ENCODE assay signal across 8 cellular contexts in the genomic region with DNA sequence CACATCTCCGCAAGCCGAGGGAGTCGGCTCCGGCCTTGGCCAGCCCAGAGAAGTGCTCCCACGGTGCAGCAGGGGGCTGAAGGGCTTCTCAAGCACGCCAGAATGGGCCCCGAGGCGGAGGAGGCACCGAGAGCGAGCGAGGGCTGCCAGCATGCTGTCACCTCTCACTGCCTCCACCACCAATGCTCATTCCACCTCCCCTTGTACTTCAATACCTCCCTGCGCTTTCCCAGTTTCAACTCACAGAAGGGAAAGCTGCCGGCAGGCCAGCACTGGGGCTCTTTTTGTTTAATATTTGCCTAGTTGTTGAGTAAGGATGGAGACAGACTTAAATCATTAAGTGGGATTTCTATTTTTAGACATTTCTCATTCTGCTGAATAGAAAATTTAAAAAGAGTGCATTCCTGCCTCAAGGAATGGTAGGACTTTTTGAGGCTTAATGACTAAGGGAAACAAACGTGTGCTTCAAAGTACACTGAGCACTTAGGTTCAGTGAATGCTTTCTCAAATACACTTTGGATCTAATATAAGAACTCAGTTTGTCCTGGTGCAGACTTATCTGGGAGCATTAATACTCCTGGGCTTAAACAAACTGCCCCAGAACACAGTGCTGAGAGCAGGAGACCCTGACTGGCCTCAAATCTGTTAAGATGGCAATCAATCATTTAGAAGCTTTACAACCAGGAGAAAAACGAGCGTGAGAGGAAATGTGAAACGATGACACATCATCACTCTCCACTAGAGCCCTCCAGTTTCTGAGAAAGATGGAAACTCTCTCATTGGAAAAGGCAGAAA.
DNase-seq lines count a peak whose midpoint lies in the region; ATAC-seq and TF ChIP-seq lines count a peak whose summit lies in the region.

No MANE protein-coding gene starts in this region.

- ATAC-seq in mucosa of descending colon = no peak

- DNase-seq in GM04503 (ENCODE audit: low read depth) = peak; percentile 55
- DNase-seq in RPMI7951 (ENCODE audit: low read depth) = peak; percentile 82
- DNase-seq in fibroblast of gingiva (ENCODE audit: low read depth) = peak; percentile 54
- peak; percentile 53 for DNase-seq in retinal pigment epithelial cell (ENCODE audit: low read depth)
- DNase-seq in stimulated activated CD4-positive, alpha-beta T cell treated with anti-CD3 and anti-CD28 coated beads, Interleukin-1b, Interleukin-23, amount 100 ng/mL, for 48 hours = no peak
- no peak for DNase-seq in activated effector memory CD4-positive, alpha-beta T cell treated with anti-CD3 and anti-CD28 coated beads, Interleukin-2, amount 50 U/mL, for 16 hours
- no peak for DNase-seq in NCI-H1105 treated with DMSO at 0.1 percent for 48 hours (lab: John Stamatoyannopoulos, UW)
- no peak for DNase-seq in mucosa of descending colon

- TF ChIP-seq CTCF in retinal pigment epithelial cell (conservative IDR thresholded peaks at IDR 0.05; ENCODE audit: low read depth, low read length) (no peak), mucosa of descending colon (IDR thresholded peaks at IDR 0.05) (no peak)

- H3K9me3 ChIP-seq in mucosa of descending colon = no peaks in the 10 kb centered on the region

- no peaks in the 10 kb centered on the region for H3K36me3 ChIP-seq in mucosa of descending colon (ENCODE audit: low read depth)

- H3K4me1 ChIP-seq in mucosa of descending colon (ENCODE audit: low read depth) = no peaks in the 10 kb centered on the region

- H3K4me3 ChIP-seq in retinal pigment epithelial cell (ENCODE audit: low read length) = no peak overlapping the region
- H3K4me3 ChIP-seq in mucosa of descending colon = no peak overlapping the region

- intact Hi-C loops in mucosa of descending colon (cut with DNase I, micrococcal nuclease) = no loop called here

Comparison
In these comparisons a context has a peak if more than half of its experiments do, and no peak if none do; other contexts are left out.
1. DNase-seq: peak in GM04503 (single experiment), RPMI7951 (single experiment), fibroblast of gingiva (single experiment) and retinal pigment epithelial cell (single experiment); none in stimulated activated CD4-positive, alpha-beta T cell treated with anti-CD3 and anti-CD28 coated beads, Interleukin-1b, Interleukin-23, amount 100 ng/mL, for 48 hours (single experiment), activated effector memory CD4-positive, alpha-beta T cell treated with anti-CD3 and anti-CD28 coated beads, Interleukin-2, amount 50 U/mL, for 16 hours (single experiment), NCI-H1105 treated with DMSO at 0.1 percent for 48 hours (single experiment) and mucosa of descending colon (0 of 3).